ENCODE assay signal across 8 cellular contexts in the genomic region with DNA sequence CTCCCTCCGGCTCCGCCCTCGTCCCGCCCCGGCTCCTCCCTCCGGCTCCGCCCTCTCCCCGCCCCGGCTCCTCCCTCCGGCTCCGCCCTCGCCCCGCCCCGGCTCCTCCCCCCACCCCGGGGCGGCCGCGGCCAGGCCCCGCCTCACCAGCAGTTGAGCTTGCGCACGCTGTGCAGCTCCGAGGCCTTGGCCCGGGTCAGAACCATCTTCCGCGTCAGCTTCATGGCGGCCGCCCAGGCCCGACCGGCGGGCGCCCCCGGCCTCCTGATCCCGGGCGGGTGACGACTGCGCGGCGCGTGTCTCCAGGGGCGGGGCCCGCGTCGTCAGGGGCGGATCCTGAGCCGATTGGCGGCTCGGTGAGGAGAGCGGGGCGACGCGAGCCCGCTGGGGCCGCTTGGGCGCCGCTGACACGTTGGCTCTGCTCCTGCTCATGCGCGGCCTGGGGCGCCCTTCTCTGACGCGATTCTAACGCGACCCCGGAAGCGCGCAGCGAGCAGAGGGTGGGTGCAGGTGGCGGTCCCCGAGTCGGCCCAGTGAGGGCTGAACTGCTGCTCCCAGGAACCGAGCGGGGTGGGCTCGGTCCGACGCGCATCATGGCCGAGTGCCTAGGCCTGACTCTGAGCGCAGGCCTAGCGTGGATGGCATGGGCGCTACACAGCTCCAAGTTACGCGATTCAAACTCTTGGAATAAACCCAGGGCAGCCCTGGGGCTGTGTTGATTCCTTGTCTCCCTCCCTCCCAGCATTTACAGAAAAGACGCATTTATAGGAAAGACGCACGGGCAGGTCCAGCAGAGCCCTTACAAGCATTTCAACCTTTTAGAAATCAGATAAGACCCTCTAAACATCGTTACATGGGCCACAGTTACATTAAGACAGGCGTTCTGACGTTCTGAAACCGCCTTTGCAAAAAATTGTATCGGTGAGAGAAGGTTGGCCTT. TPM values are rescaled to one million over a fixed set of nuclear protein-coding genes. Genes with fewer than 3 reads are reported as not detected.
DNase-seq lines count a peak whose midpoint lies in the region; ATAC-seq and TF ChIP-seq lines count a peak whose summit lies in the region.

Gene CFAP410, minus strand, starts transcription at position 420 of the 940 bp plus-strand sequence. Its CDS starts 196 bp downstream, at position 224.

- H3F3A ChIP-seq in PC-3 (ENCODE audit: low read length, unreplicated experiment), result peaks cover 5% of the 10 kb centered on the region

- H3K9me3 ChIP-seq in PC-3 (ENCODE audit: low read length), result no peaks in the 10 kb centered on the region

- peak within 1 kb of the TSS; percentile 79 for H2AFZ ChIP-seq in PC-3 (ENCODE audit: low read length)

- peaks cover 13% of the 10 kb centered on the region for H3K4me1 ChIP-seq in PC-3 (ENCODE audit: insufficient read depth, low read length)

- no peaks in the 10 kb centered on the region; the same call in 1 of the 2 replicates for H3K36me3 ChIP-seq in PC-3 (ENCODE audit: low read depth, low read length)

- H3K27ac ChIP-seq in PC-3 (ENCODE audit: low read length), result peak within 1 kb of the TSS; percentile 98

- POLR2A ChIA-PET in PC-3 (lab: Charles Lee; ENCODE audit: unreplicated experiment), result interaction anchor here (0.6 to 1.1 kb wide), 5 partner anchors 29 to 1306 kb away, joined by 3 to 4 read pairs (median 3); no protein-coding TSS in a partner anchor

- H3K79me2 ChIP-seq in PC-3 (ENCODE audit: low read length), result no peaks in the 10 kb centered on the region

- CTCF ChIA-PET in PC-3 (lab: Charles Lee), result interaction anchor here (0.6 kb wide), 4 partner anchors 9 to 1048 kb away, joined by 3 to 9 read pairs (median 5); no protein-coding TSS in a partner anchor

- TSS peak; percentile 92 for BruUV-seq in PC-3 (replicated peaks; lab: Mats Ljungman, UMichigan)

- H3K4me3 ChIP-seq in Jurkat, Clone E6-1 (ENCODE audit: low read length), result peak within 1 kb of the TSS; percentile 75
- H3K4me3 ChIP-seq in PC-3 (ENCODE audit: low read length) (peak within 1 kb of the TSS; percentile 94), epithelial cell of proximal tubule (ENCODE audit: low read depth, low read length) (peak within 1 kb of the TSS; percentile 85)

- H3K4me2 ChIP-seq in PC-3 (ENCODE audit: low read length), result peak within 1 kb of the TSS; percentile 100

- H3K27me3 ChIP-seq in PC-3 (ENCODE audit: low read length), result no peaks in the 10 kb centered on the region

- DNase-seq in DMS153 treated with DMSO at 0.1 percent for 48 hours (lab: John Stamatoyannopoulos, UW; ENCODE audit: unreplicated experiment) (peak; percentile 92), PC-3 (peak; percentile 96), activated T-cell treated with anti-CD3 and anti-CD28 coated beads for 48 hours (ENCODE audit: low read depth) (peak; percentile 95), epithelial cell of proximal tubule (ENCODE audit: low read depth) (no peak), mucosa of gallbladder (ENCODE audit: low spot score) (peak; percentile 96)
- peak; percentile 90 for DNase-seq in Jurkat, Clone E6-1 (ENCODE audit: low read depth, low spot score)
- DNase-seq in stimulated activated CD8-positive, alpha-beta memory T cell treated with anti-CD3 and anti-CD28 coated beads, Interleukin-4, amount 100 ng/mL, for 24 hours (ENCODE audit: low read depth), result peak; percentile 93

- no peak for TF ChIP-seq CTCF in PC-3 (conservative IDR thresholded peaks at IDR 0.05; ENCODE audit: low read depth, low read length)
- no peak for TF ChIP-seq CTCF in epithelial cell of proximal tubule (conservative IDR thresholded peaks at IDR 0.05; ENCODE audit: low read depth, low read length)

- no peaks in the 10 kb centered on the region for H4K20me1 ChIP-seq in PC-3 (ENCODE audit: low read length)

- no peaks in the 10 kb centered on the region for H3K9me2 ChIP-seq in PC-3 (replicated peaks; ENCODE audit: low read length)

- peak within 1 kb of the TSS; percentile 97 for H3K9ac ChIP-seq in PC-3 (ENCODE audit: low read length)

- intact Hi-C loops in PC-3 (cut with micrococcal nuclease), result loop anchor here (5.0 to 10.0 kb wide), 2 partner anchors 88 to 116 kb away; partner anchors contain the start of gene LRRC3

- ATAC-seq in GM21717 (IDR thresholded peaks at IDR 0.05; ENCODE audit: unreplicated experiment), result peak; percentile 73
- ATAC-seq in PC-3, result peak; percentile 88

RNA-seq across cellular contexts. Expression of gene CFAP410, which starts in this region (rescaled TPM):
- 18.0 TPM for polyA plus RNA-seq in Jurkat, Clone E6-1 (2012; ENCODE audit: insufficient read depth, insufficient read length)
- total RNA-seq in PC-3 (2014; rRNA removed) (16.1 and 18.4 TPM in 2 replicates), epithelial cell of proximal tubule (11.2 and 11.4 TPM in 2 replicates), mucosa of gallbladder (24.7 TPM)
